In genomic region chr11:82776377-82776776, GRCh38 we compare ENCODE assay signal across 24 cellular contexts. TPM values are rescaled to one million over a fixed set of nuclear protein-coding genes. Genes with fewer than 3 reads are reported as not detected.
DNase-seq lines count a peak whose midpoint lies in the region; ATAC-seq and TF ChIP-seq lines count a peak whose summit lies in the region.
"Had no signal": no experiment of that assay in that cellular context is flagged by ENCODE, and none has a peak within 500 bp of the region (broad histone marks: within the 10 kb centered on the region; RNA-seq: fewer than 3 reads in every experiment).

No MANE protein-coding gene starts in this region.

- peaks cover 0 to 13% of the 10 kb centered on the region in 2 donors for H3K9me3 ChIP-seq in right atrium auricular region
- H3K9me3 ChIP-seq: Caco-2 had no signal

- H4K20me1 ChIP-seq in KMS-11 (ENCODE audit: insufficient read depth) = no peaks in the 10 kb centered on the region
- H4K20me1 ChIP-seq: BLaER1 had no signal

- H3K27me3 Mint-ChIP-seq in WTC11 (ENCODE audit: low read depth) = no peaks in the 10 kb centered on the region

- no peak overlapping the region for H3K4me2 ChIP-seq in KMS-11
- H3K4me2 ChIP-seq: BLaER1 had no signal

- no peaks in the 10 kb centered on the region for H3K79me2 ChIP-seq in KMS-11 (ENCODE audit: insufficient read depth, low read depth)

- H3K4me1 ChIP-seq in KMS-11 (ENCODE audit: low read depth, poor library complexity, severe bottlenecking) (no peaks in the 10 kb centered on the region), right atrium auricular region (no peaks in the 10 kb centered on the region)
- H3K4me1 ChIP-seq: ascending aorta, BLaER1, Caco-2 had no signal

- TF ChIP-seq CTCF in KMS-11 (conservative IDR thresholded peaks at IDR 0.05; ENCODE audit: low read depth, low read length) (no peak), WTC11 (IDR thresholded peaks at IDR 0.05) (no peak), right atrium auricular region (IDR thresholded peaks at IDR 0.05) (no peak)

- no peak overlapping the region for H3K9ac ChIP-seq in KMS-11
- H3K9ac ChIP-seq: BLaER1 had no signal

- H3K4me3 ChIP-seq in KMS-11 (IDR thresholded peaks at IDR 0.05; ENCODE audit: insufficient read depth, low read depth, low read length) = no peak overlapping the region
- no peak overlapping the region for H3K4me3 ChIP-seq in right atrium auricular region
- H3K4me3 ChIP-seq: ascending aorta, BLaER1, lung had no signal

- peaks cover 6% of the 10 kb centered on the region for H3K9me3 Mint-ChIP-seq in WTC11
- H3K9me3 Mint-ChIP-seq: T-helper 2 cell treated with Interferon-gamma antibody and Interleukin-4, amounts not matched to agents 5 μg/mL and 100 μg/mL, for 36 hours had no signal

- H3K27ac Mint-ChIP-seq in WTC11 = no peak overlapping the region
- H3K27ac Mint-ChIP-seq: activated naive CD8-positive, alpha-beta T cell treated with anti-CD3 and anti-CD28 coated beads, Interleukin-2, amount 10 ng/mL, durations not matched to agents 7 days and 5 days; T-helper 2 cell treated with Interferon-gamma antibody and Interleukin-4, amounts not matched to agents 5 μg/mL and 100 μg/mL, for 36 hours had no signal

- H3K27me3 ChIP-seq in KMS-11 (ENCODE audit: insufficient read depth, low read depth) (no peaks in the 10 kb centered on the region), right atrium auricular region (no peaks in the 10 kb centered on the region)
- H3K27me3 ChIP-seq: ascending aorta, BLaER1 had no signal

- POLR2A ChIA-PET in WTC11 (lab: Charles Lee) = no interaction called here

- H3K27ac ChIP-seq in KMS-11 (no peak overlapping the region), right atrium auricular region (no peak overlapping the region)
- H3K27ac ChIP-seq: ascending aorta, BLaER1, epithelial cell of prostate, RWPE1 had no signal

- H3K36me3 Mint-ChIP-seq in WTC11 = no peaks in the 10 kb centered on the region
- H3K36me3 Mint-ChIP-seq: activated naive CD8-positive, alpha-beta T cell treated with anti-CD3 and anti-CD28 coated beads, Interleukin-2, amount 10 ng/mL, durations not matched to agents 7 days and 5 days had no signal

- peak; percentile 17 for ATAC-seq in WTC11
- ATAC-seq: sciatic nerve had no signal

- CTCF ChIA-PET in WTC11 (lab: Charles Lee) = interaction anchor here (0.5 to 2.2 kb wide), 44 partner anchors 10 to 1034 kb away, joined by 3 to 22 read pairs (median 4); partner anchors contain the start of genes DDIAS, FAM181B and PRCP

- no peaks in the 10 kb centered on the region for H3K36me3 ChIP-seq in KMS-11 (ENCODE audit: insufficient read depth)
- H3K36me3 ChIP-seq in right atrium auricular region = no peaks in the 10 kb centered on the region
- H3K36me3 ChIP-seq: ascending aorta, BLaER1 had no signal

- no peak overlapping the region for H3K4me3 Mint-ChIP-seq in WTC11
- H3K4me3 Mint-ChIP-seq: activated naive CD8-positive, alpha-beta T cell treated with anti-CD3 and anti-CD28 coated beads, Interleukin-2, amount 10 ng/mL, durations not matched to agents 7 days and 5 days; central memory CD8-positive, alpha-beta T cell; T-helper 2 cell treated with Interferon-gamma antibody and Interleukin-4, amounts not matched to agents 5 μg/mL and 100 μg/mL, for 36 hours had no signal

- no peaks in the 10 kb centered on the region for H3K4me1 Mint-ChIP-seq in WTC11
- H3K4me1 Mint-ChIP-seq: central memory CD8-positive, alpha-beta T cell had no signal

- H2AFZ ChIP-seq in KMS-11 (ENCODE audit: low read depth) = peak overlapping the region; percentile 42; the same call in 1 of the 2 replicates

- DNase-seq in Daoy (ENCODE audit: low read depth) (peak; percentile 62), WTC11 (ENCODE audit: low spot score) (no peak), islet precursor cell (peak; percentile 92), SK-N-DZ (ENCODE audit: low spot score) (no peak), right atrium auricular region (ENCODE audit: low spot score) (no peak), SIG-M5 treated with dmso at 0.1 percent for 504 hours (lab: John Stamatoyannopoulos, UW; ENCODE audit: unreplicated experiment) (no peak), NCI-H748 treated with DMSO at 0.1 percent for 48 hours (lab: John Stamatoyannopoulos, UW) (no peak)
- DNase-seq: activated CD8-positive, alpha-beta memory T cell treated with anti-CD3 and anti-CD28 coated beads for 24 hours; activated effector memory CD4-positive, alpha-beta T cell treated with anti-CD3 and anti-CD28 coated beads, Interleukin-2, amount 50 U/mL, for 16 hours; activated naive CD8-positive, alpha-beta T cell treated with anti-CD3 and anti-CD28 coated beads, Interleukin-2, amount 10 ng/mL, durations not matched to agents 7 days and 5 days; kidney glomerular epithelial cell; NCI-H1048; stimulated activated naive CD4-positive, alpha-beta T cell treated with Interleukin-2 at 50 U/mL for 16 hours had no signal

TF ChIP-seq in WTC11, 78 proteins besides CTCF, POLR2A, EP300 and RAD21:
- no peak for TF ChIP-seq E2F1 (CRISPR knock-in tag; IDR thresholded peaks at IDR 0.05)
- TF ChIP-seq HMGA2 (CRISPR knock-in tag; IDR thresholded peaks at IDR 0.05) = no peak
- TF ChIP-seq ELF4 (CRISPR knock-in tag; IDR thresholded peaks at IDR 0.05; ENCODE audit: low read depth) = no peak
- TF ChIP-seq IRF1 (CRISPR knock-in tag; IDR thresholded peaks at IDR 0.05) = no peak

RNA-seq across cellular contexts. Expression of gene FAM181B, which starts 42.7 kb away (rescaled TPM):
- 0.23 TPM in 1 of 2 replicates, not detected in the other for total RNA-seq in Daoy (2014; rRNA removed; shearing (Covaris generic))
- total RNA-seq in WTC11 (2021) = 0.80 to 1.1 TPM (median 1.0 TPM) in 3 replicates
- 0.17 and 0.58 TPM in 2 replicates for polyA plus RNA-seq in SK-N-DZ (2014; cell fraction: cytosol; rRNA removed)
- 0.81 and 0.85 TPM in 2 replicates for polyA plus RNA-seq in SK-N-DZ (2014; cell fraction: nucleus; rRNA removed)
- 1 to 10 TPM; 2.4 to 3.7 TPM for total RNA-seq in right atrium auricular region
- total RNA-seq: activated naive CD8-positive, alpha-beta T cell treated with anti-CD3 and anti-CD28 coated beads, Interleukin-2, amount 10 ng/mL, durations not matched to agents 7 days and 5 days; ascending aorta; Caco-2; HT-29 had no signal

Comparison
In these comparisons a context has a peak if more than half of its experiments do, and no peak if none do; other contexts are left out.
1. DNase-seq: peak in Daoy (single experiment) and islet precursor cell (single experiment); none in WTC11 (single experiment), SK-N-DZ (single experiment), right atrium auricular region (single experiment), SIG-M5 treated with dmso at 0.1 percent for 504 hours (single experiment) and NCI-H748 treated with DMSO at 0.1 percent for 48 hours (single experiment).